28 cellular contexts compared by ENCODE assay signal in genomic region chr18:56787392-56787791, GRCh38.
"Had no signal": no experiment of that assay in that cellular context is flagged by ENCODE, and none has a peak within 500 bp of the region (broad histone marks: within the 10 kb centered on the region; RNA-seq: fewer than 3 reads in every experiment).

No MANE protein-coding gene starts in this region.

- H3K4me3 ChIP-seq: left lung, lower lobe of right lung, pancreas, prostate gland, spleen, suprapubic skin, thoracic aorta, tibial artery, uterus had no signal

- H3K27ac Mint-ChIP-seq: naive thymus-derived CD8-positive, alpha-beta T cell; nephron; stimulated activated effector memory CD8-positive, alpha-beta T cell treated with anti-CD3 and anti-CD28 coated beads, Interleukin-12 subunit alpha, Interleukin-12 subunit beta, amount 100 ng/mL, for 72 hours; stimulated activated naive CD8-positive, alpha-beta T cell treated with anti-CD3 and anti-CD28 coated beads, Interleukin-15, Interleukin-2, amounts not matched to agents 100 ng/mL and 50 ng/mL, for 24 hours; type B pancreatic cell had no signal

- H3K36me3 ChIP-seq: pancreas, prostate gland, uterus had no signal

- H3K9me3 ChIP-seq: left lung, lower lobe of right lung, pancreas, prostate gland, spleen, suprapubic skin, thoracic aorta, tibial artery, uterus had no signal

- H3K27me3 Mint-ChIP-seq: naive thymus-derived CD8-positive, alpha-beta T cell; stimulated activated naive CD8-positive, alpha-beta T cell treated with anti-CD3 and anti-CD28 coated beads, Interleukin-15, Interleukin-2, amounts not matched to agents 100 ng/mL and 50 ng/mL, for 24 hours; type B pancreatic cell had no signal

- H3K27ac ChIP-seq: left lung, lower lobe of right lung, pancreas, prostate gland, spleen, suprapubic skin, thoracic aorta, tibial artery, uterus had no signal

- H3K9me3 Mint-ChIP-seq: immature natural killer cell; naive thymus-derived CD8-positive, alpha-beta T cell; nephron; stimulated activated effector memory CD8-positive, alpha-beta T cell treated with anti-CD3 and anti-CD28 coated beads, Interleukin-12 subunit alpha, Interleukin-12 subunit beta, amount 100 ng/mL, for 72 hours; stimulated activated naive CD8-positive, alpha-beta T cell treated with anti-CD3 and anti-CD28 coated beads, Interleukin-15, Interleukin-2, amounts not matched to agents 100 ng/mL and 50 ng/mL, for 24 hours; type B pancreatic cell had no signal

- H3K4me1 ChIP-seq: left lung, lower lobe of right lung, prostate gland, spleen, suprapubic skin, tibial artery, uterus had no signal

- H3K4me1 Mint-ChIP-seq: immature natural killer cell; nephron; stimulated activated effector memory CD8-positive, alpha-beta T cell treated with anti-CD3 and anti-CD28 coated beads, Interleukin-12 subunit alpha, Interleukin-12 subunit beta, amount 100 ng/mL, for 72 hours had no signal

- H3K27me3 ChIP-seq: left lung, pancreas, spleen, suprapubic skin, tibial artery, uterus had no signal

- ATAC-seq: left colon; left lung; lower lobe of right lung; naive thymus-derived CD8-positive, alpha-beta T cell; pancreas; right cardiac atrium; sciatic nerve; stimulated activated effector memory CD8-positive, alpha-beta T cell treated with anti-CD3 and anti-CD28 coated beads, Interleukin-12 subunit alpha, Interleukin-12 subunit beta, amount 100 ng/mL, for 72 hours had no signal

- H3K4me3 Mint-ChIP-seq: immature natural killer cell; naive thymus-derived CD8-positive, alpha-beta T cell; nephron; stimulated activated effector memory CD8-positive, alpha-beta T cell treated with anti-CD3 and anti-CD28 coated beads, Interleukin-12 subunit alpha, Interleukin-12 subunit beta, amount 100 ng/mL, for 72 hours; stimulated activated naive CD8-positive, alpha-beta T cell treated with anti-CD3 and anti-CD28 coated beads, Interleukin-15, Interleukin-2, amounts not matched to agents 100 ng/mL and 50 ng/mL, for 24 hours; type B pancreatic cell had no signal

- DNase-seq: hypothalamus; immature natural killer cell; kidney; left colon; left lung; lower lobe of right lung; mammary epithelial cell; mesenchymal stem cell; naive thymus-derived CD8-positive, alpha-beta T cell; nucleus accumbens; pancreas; posterior cingulate gyrus; retina; right cardiac atrium; small intestine; spleen; stimulated activated CD4-positive, alpha-beta T cell treated with anti-CD3 and anti-CD28 coated beads, Interleukin-4, amount 100 ng/mL, for 24 hours; stimulated activated naive CD4-positive, alpha-beta T cell; tibial artery; uterus had no signal
